ENCODE assay signal across 23 cellular contexts in genomic region chr12:40646456-40646855, GRCh38. TPM values are rescaled to one million over a fixed set of nuclear protein-coding genes. Genes with fewer than 3 reads are reported as not detected.
"Had no signal": no experiment of that assay in that cellular context is flagged by ENCODE, and none has a peak within 500 bp of the region (broad histone marks: within the 10 kb centered on the region; RNA-seq: fewer than 3 reads in every experiment).

No MANE protein-coding gene starts in this region.

- H3K4me1 ChIP-seq: parathyroid adenoma, prostate gland, spleen, transverse colon had no signal

- H3K4me1 Mint-ChIP-seq: immature natural killer cell; naive B cell; nephron progenitor cell; stimulated activated memory B cell treated with anti-CD40 and anti-IgM and Interleukin-4, amounts not matched to agents 10 μg/mL and 1 μg/mL and 100 μg/mL, for 72 hours had no signal

- H3K4me3 ChIP-seq: esophagus muscularis mucosa, lung, prostate gland, spleen, stomach, thoracic aorta, transverse colon had no signal

- H3K36me3 Mint-ChIP-seq: immature natural killer cell; naive B cell; stimulated activated memory B cell treated with anti-CD40 and anti-IgM and Interleukin-4, amounts not matched to agents 10 μg/mL and 1 μg/mL and 100 μg/mL, for 72 hours had no signal

- FAIRE-seq: keratinocyte had no signal

- H3K79me2 ChIP-seq: parathyroid adenoma had no signal

- DNase-seq: effector memory CD4-positive, alpha-beta T cell; foreskin keratinocyte; immature natural killer cell; left cardiac atrium; left ventricle myocardium superior; mesenchymal stem cell; naive B cell; nephron progenitor cell; spleen; stimulated activated CD4-positive, alpha-beta T cell treated with anti-CD3 and anti-CD28 coated beads, Interleukin-15, amount 100 ng/mL, for 24 hours; stimulated activated CD4-positive, alpha-beta T cell treated with anti-CD3 and anti-CD28 coated beads, Interleukin-1b, Interleukin-23, amount 100 ng/mL, for 48 hours; stimulated activated CD4-positive, alpha-beta T cell treated with anti-CD3 and anti-CD28 coated beads, Interleukin-4, amount 100 ng/mL, for 24 hours; stomach; transverse colon had no signal

- H3K4me3 Mint-ChIP-seq: immature natural killer cell; naive B cell; nephron progenitor cell; stimulated activated memory B cell treated with anti-CD40 and anti-IgM and Interleukin-4, amounts not matched to agents 10 μg/mL and 1 μg/mL and 100 μg/mL, for 72 hours had no signal

- H3K36me3 ChIP-seq: esophagus muscularis mucosa, prostate gland, spleen, stomach, thoracic aorta, transverse colon had no signal

- H3K27me3 Mint-ChIP-seq: naive B cell; stimulated activated memory B cell treated with anti-CD40 and anti-IgM and Interleukin-4, amounts not matched to agents 10 μg/mL and 1 μg/mL and 100 μg/mL, for 72 hours had no signal

- H2AFZ ChIP-seq: parathyroid adenoma had no signal

- H3K27me3 ChIP-seq: esophagus muscularis mucosa, foreskin keratinocyte, spleen, stomach, transverse colon had no signal

- ATAC-seq: foreskin keratinocyte; left cardiac atrium; left ventricle myocardium superior; sciatic nerve; stimulated activated memory B cell treated with anti-CD40 and anti-IgM and Interleukin-4, amounts not matched to agents 10 μg/mL and 1 μg/mL and 100 μg/mL, for 72 hours had no signal

- H3K9me3 ChIP-seq: prostate gland, thoracic aorta, transverse colon had no signal

- H3K27ac Mint-ChIP-seq: immature natural killer cell; naive B cell; nephron progenitor cell; stimulated activated memory B cell treated with anti-CD40 and anti-IgM and Interleukin-4, amounts not matched to agents 10 μg/mL and 1 μg/mL and 100 μg/mL, for 72 hours had no signal

- H3K27ac ChIP-seq: epithelial cell of prostate, esophagus muscularis mucosa, foreskin keratinocyte, parathyroid adenoma, prostate gland, spleen, stomach, thoracic aorta, transverse colon had no signal

- H3K9ac ChIP-seq: parathyroid adenoma had no signal

RNA-seq across cellular contexts. Expression of gene CNTN1, which starts 45.8 kb away (rescaled TPM):
- polyA plus RNA-seq: immature natural killer cell had no signal
